Comparison of ENCODE assay signal across 8 cellular contexts in the genomic region with DNA sequence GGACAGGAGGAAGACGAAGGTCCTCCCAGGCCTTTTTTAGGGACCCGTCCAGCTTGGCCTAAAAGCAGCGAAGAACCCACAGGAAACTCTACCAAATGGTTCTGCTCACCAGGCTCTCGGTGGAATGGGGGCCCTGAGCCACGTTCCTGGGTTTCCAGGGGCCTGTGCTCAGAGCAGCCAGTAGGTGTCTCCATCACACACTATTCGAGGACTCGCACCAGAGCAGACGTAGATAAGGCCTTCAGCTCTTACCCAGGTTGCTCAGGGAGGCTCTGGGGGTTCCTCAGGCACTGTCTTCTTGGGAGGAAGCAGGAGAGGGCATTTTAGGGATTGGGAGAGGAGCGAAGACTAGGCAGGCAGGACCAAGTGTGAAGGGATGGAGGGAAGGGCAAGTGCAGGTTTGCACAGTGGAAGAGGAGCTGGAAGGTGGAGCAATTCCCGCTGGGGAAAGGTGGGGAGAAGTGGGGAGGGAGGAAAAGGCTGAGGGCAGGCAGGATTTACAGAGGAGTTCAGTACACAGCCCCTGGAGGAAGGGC.
A peak's percentile ranks its signal among the peaks of the same experiment; 100 is the strongest.
DNase-seq lines count a peak whose midpoint lies in the region; ATAC-seq and TF ChIP-seq lines count a peak whose summit lies in the region.

No MANE protein-coding gene starts in this region.

- ATAC-seq in GM21619 (IDR thresholded peaks at IDR 0.05; ENCODE audit: unreplicated experiment) (peak; percentile 75), T-helper 17 cell (peak; percentile 81), GM19397 (IDR thresholded peaks at IDR 0.05; ENCODE audit: unreplicated experiment) (no peak)

- H3K36me3 Mint-ChIP-seq in CD14-positive monocyte (no peaks in the 10 kb centered on the region), T-helper 17 cell (ENCODE audit: low read depth) (peaks cover 2% of the 10 kb centered on the region)

- no peak overlapping the region for H3K4me3 ChIP-seq in sigmoid colon

- no peaks in the 10 kb centered on the region for H3K9me3 ChIP-seq in T-helper 17 cell (ENCODE audit: control insufficient read depth, low read length, poor library complexity, severe bottlenecking)
- peaks cover 0 to 1% (median 0%) of the 10 kb centered on the region in 4 donors for H3K9me3 ChIP-seq in sigmoid colon

- no peaks in the 10 kb centered on the region for H3K4me1 Mint-ChIP-seq in CD14-positive monocyte
- H3K4me1 Mint-ChIP-seq in T-helper 17 cell, result peaks cover 10% of the 10 kb centered on the region

- no peaks in the 10 kb centered on the region for H3K9me3 Mint-ChIP-seq in CD14-positive monocyte

- H3K27ac Mint-ChIP-seq in CD14-positive monocyte, result peak overlapping the region in 1 of 7 donors; percentile 10
- H3K27ac Mint-ChIP-seq in T-helper 17 cell, result no peak overlapping the region

- TF ChIP-seq POLR2A in sigmoid colon (IDR thresholded peaks at IDR 0.05), result no peak

- no peaks in the 10 kb centered on the region for H3K27me3 ChIP-seq in sigmoid colon

- DNase-seq in CD14-positive monocyte (ENCODE audit: low spot score) (no peak), NCI-H128 (lab: John Stamatoyannopoulos, UW; ENCODE audit: unreplicated experiment) (peak; percentile 6), T-helper 17 cell (peak; percentile 17 to 38 (median 26)), amygdala (lab: John Stamatoyannopoulos, UW) (peak in 45 of 56 donors; percentile 3 to 69 (median 22)), hepatic stellate cell (ENCODE audit: low spot score) (peak; percentile 76), sigmoid colon (peak; percentile 76)

- H3K4me1 ChIP-seq in sigmoid colon, result peaks cover 0 to 9% (median 0%) of the 10 kb centered on the region in 4 donors

- no peak overlapping the region for H3K27ac ChIP-seq in sigmoid colon

- no peaks in the 10 kb centered on the region for H3K36me3 ChIP-seq in sigmoid colon

- intact Hi-C loops in CD14-positive monocyte (cut with micrococcal nuclease), result no loop called here
- intact Hi-C loops in sigmoid colon (cut with DNase I), result loop anchor here (2.0 to 10.0 kb wide), 3 partner anchors 263 to 873 kb away; no protein-coding TSS in a partner anchor

- WGBS in sigmoid colon, 2 donors, result 3 to 10% methylated on average over 10 of the region's 10 CpGs

- H3K27me3 Mint-ChIP-seq in CD14-positive monocyte (ENCODE audit: low read depth in 3 of 3), result peaks cover 3 to 5% (median 4%) of the 10 kb centered on the region in 3 donors
- H3K27me3 Mint-ChIP-seq in T-helper 17 cell, result no peaks in the 10 kb centered on the region

- no peak overlapping the region for H3K4me3 Mint-ChIP-seq in CD14-positive monocyte
- H3K4me3 Mint-ChIP-seq in T-helper 17 cell, result no peak overlapping the region

- TF ChIP-seq CTCF in CD14-positive monocyte (IDR thresholded peaks at IDR 0.05) (peak; percentile 21), sigmoid colon (IDR thresholded peaks at IDR 0.05) (peak in 3 of 4 experiments; percentile 70 to 83 (median 72))

- no peak for TF ChIP-seq EP300 in sigmoid colon (IDR thresholded peaks at IDR 0.05)
